14 cellular contexts compared by ENCODE assay signal in the genomic region with DNA sequence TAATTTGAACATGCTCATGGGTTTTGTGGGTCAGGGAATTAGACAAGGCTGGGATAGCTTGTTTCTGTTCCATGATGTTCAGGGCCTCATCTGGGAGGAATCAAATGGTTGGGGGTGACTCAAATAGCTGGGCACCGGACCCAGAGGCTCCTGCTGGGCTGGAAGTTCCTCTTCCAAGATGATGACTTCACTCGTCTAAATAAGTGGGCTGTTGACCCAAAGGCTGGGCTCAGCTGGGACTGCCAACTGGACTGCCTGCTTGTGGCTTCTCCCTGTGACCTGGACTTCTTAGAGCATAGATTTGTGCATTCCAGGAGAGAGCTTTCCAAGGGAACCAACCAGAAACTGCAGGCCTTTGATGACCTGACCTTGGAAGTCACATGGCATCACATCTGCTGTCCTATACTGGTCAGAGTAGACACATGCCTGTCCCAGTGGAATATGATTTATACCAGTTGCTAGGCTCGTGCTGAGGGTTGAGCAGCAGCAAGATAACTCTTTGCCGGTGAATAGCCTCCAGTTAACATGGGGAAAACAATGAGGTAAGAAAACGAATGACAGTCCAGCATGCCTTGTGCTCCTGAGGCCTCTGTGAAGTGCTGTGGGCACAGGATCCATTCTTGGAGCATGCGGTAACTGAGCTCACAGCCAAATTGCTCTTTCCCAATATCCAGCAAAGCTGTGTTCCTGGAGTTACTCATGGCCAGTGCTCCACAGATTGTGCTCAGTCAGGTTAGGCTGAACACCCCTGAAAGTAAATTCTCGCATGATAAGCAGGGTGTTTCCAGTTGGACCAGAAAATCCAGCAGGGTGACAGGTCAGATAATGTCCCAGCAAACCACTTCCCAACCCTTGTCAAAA.
DNase-seq lines count a peak whose midpoint lies in the region; ATAC-seq and TF ChIP-seq lines count a peak whose summit lies in the region.
"Had no signal": no experiment of that assay in that cellular context is flagged by ENCODE, and none has a peak within 500 bp of the region (broad histone marks: within the 10 kb centered on the region; RNA-seq: fewer than 3 reads in every experiment).

No MANE protein-coding gene starts in this region.

- no peak overlapping the region for H3K4me3 Mint-ChIP-seq in neural progenitor cell
- no peak overlapping the region for H3K4me3 Mint-ChIP-seq in activated CD8-positive, alpha-beta T cell treated with anti-CD3 and anti-CD28 coated beads for 36 hours
- H3K4me3 Mint-ChIP-seq: nephron had no signal

- POLR2A ChIA-PET in RWPE1 (lab: Yijun Ruan, JAX; ENCODE audit: low non-redundant PET): no interaction called here
- POLR2A ChIA-PET in activated CD8-positive, alpha-beta T cell treated with anti-CD3 and anti-CD28 coated beads for 36 hours (lab: Charles Lee): no interaction called here

- CTCF ChIA-PET in RWPE1 (lab: Yijun Ruan, JAX): interaction anchor here (0.6 kb wide), 2 partner anchors 127 to 203 kb away, joined by 3 read pairs; no protein-coding TSS in a partner anchor
- CTCF ChIA-PET in activated CD8-positive, alpha-beta T cell treated with anti-CD3 and anti-CD28 coated beads for 36 hours (lab: Charles Lee): no interaction called here

- peaks cover 1% of the 10 kb centered on the region for H3K27me3 Mint-ChIP-seq in neural progenitor cell (ENCODE audit: insufficient read depth, low read depth)
- H3K27me3 Mint-ChIP-seq in activated CD8-positive, alpha-beta T cell treated with anti-CD3 and anti-CD28 coated beads for 36 hours: peaks cover 4% of the 10 kb centered on the region

- no peak overlapping the region for H3K9ac ChIP-seq in neural progenitor cell

- no peak overlapping the region for H2AFZ ChIP-seq in neural progenitor cell (replicated peaks)

- H3K27ac ChIP-seq in epithelial cell of prostate: peak overlapping the region; percentile 67
- no peak overlapping the region for H3K27ac ChIP-seq in neural progenitor cell
- H3K27ac ChIP-seq in RWPE1: no peak overlapping the region

- H4K20me1 ChIP-seq in neural progenitor cell (ENCODE audit: low read depth): peaks cover 9% of the 10 kb centered on the region

- H3K27me3 ChIP-seq in neural progenitor cell: no peaks in the 10 kb centered on the region

- intact Hi-C loops in activated CD8-positive, alpha-beta T cell treated with anti-CD3 and anti-CD28 coated beads for 36 hours (cut with micrococcal nuclease): no loop called here

- no peak for ATAC-seq in HG02759 (IDR thresholded peaks at IDR 0.05; ENCODE audit: unreplicated experiment)
- ATAC-seq in activated CD8-positive, alpha-beta T cell treated with anti-CD3 and anti-CD28 coated beads for 36 hours: no peak
- ATAC-seq: Right ventricle myocardium inferior had no signal

- no peaks in the 10 kb centered on the region for H3K36me3 ChIP-seq in neural progenitor cell

- H3K4me3 ChIP-seq in AG09309 (ENCODE audit: control insufficient read depth, low read depth, low read length) (no peak overlapping the region), neural progenitor cell (no peak overlapping the region)

- H3K36me3 Mint-ChIP-seq in neural progenitor cell: no peaks in the 10 kb centered on the region
- no peaks in the 10 kb centered on the region for H3K36me3 Mint-ChIP-seq in activated CD8-positive, alpha-beta T cell treated with anti-CD3 and anti-CD28 coated beads for 36 hours (ENCODE audit: low read depth)

- H3K79me2 ChIP-seq in neural progenitor cell (ENCODE audit: low read depth): no peaks in the 10 kb centered on the region

- DNase-seq in AG09309 (ENCODE audit: low read depth): peak; percentile 69
- peak; percentile 81 for DNase-seq in M059J (ENCODE audit: low read depth)
- peak; percentile 60 for DNase-seq in epithelial cell of prostate (ENCODE audit: low read depth, low spot score)
- DNase-seq in neural progenitor cell (ENCODE audit: low spot score): no peak
- no peak for DNase-seq in SKM-1 treated with dmso at 0.1 percent for 144 hours (lab: John Stamatoyannopoulos, UW; ENCODE audit: unreplicated experiment)
- DNase-seq in RWPE1 (ENCODE audit: low spot score): no peak
- no peak for DNase-seq in activated CD8-positive, alpha-beta T cell treated with anti-CD3 and anti-CD28 coated beads for 36 hours
- DNase-seq: activated naive CD4-positive, alpha-beta T cell treated with anti-CD3 and anti-CD28 coated beads, Interleukin-2, amount 50 U/mL, for 16 hours; DMS153; NCI-H1436; NCI-H524 treated with DMSO at 0.1 percent for 48 hours had no signal

- peaks cover 5% of the 10 kb centered on the region for H3K4me1 Mint-ChIP-seq in neural progenitor cell
- H3K4me1 Mint-ChIP-seq in activated CD8-positive, alpha-beta T cell treated with anti-CD3 and anti-CD28 coated beads for 36 hours (ENCODE audit: low read depth): no peaks in the 10 kb centered on the region
- H3K4me1 Mint-ChIP-seq: nephron had no signal

- H3F3A ChIP-seq in neural progenitor cell (ENCODE audit: low read depth): peaks cover 1% of the 10 kb centered on the region

- peaks cover 7% of the 10 kb centered on the region for H3K4me1 ChIP-seq in neural progenitor cell

- TF ChIP-seq CTCF in AG09309 (IDR thresholded peaks at IDR 0.05; ENCODE audit: control insufficient read depth, insufficient read depth, low read depth, low read length, missing control alignments): no peak
- TF ChIP-seq CTCF in neural progenitor cell (IDR thresholded peaks at IDR 0.05): no peak
- no peak for TF ChIP-seq CTCF in RWPE1 (conservative IDR thresholded peaks at IDR 0.05; ENCODE audit: low read depth)
- TF ChIP-seq CTCF in activated CD8-positive, alpha-beta T cell treated with anti-CD3 and anti-CD28 coated beads for 36 hours (IDR thresholded peaks at IDR 0.05): no peak

- no peaks in the 10 kb centered on the region for H3K9me3 Mint-ChIP-seq in neural progenitor cell
- H3K9me3 Mint-ChIP-seq in activated CD8-positive, alpha-beta T cell treated with anti-CD3 and anti-CD28 coated beads for 36 hours: no peaks in the 10 kb centered on the region

- no peaks in the 10 kb centered on the region for H3K9me3 ChIP-seq in neural progenitor cell (ENCODE audit: low read depth)

- H3K4me2 ChIP-seq in neural progenitor cell: no peak overlapping the region

- peak overlapping the region; percentile 72 for H3K27ac Mint-ChIP-seq in neural progenitor cell
- no peak overlapping the region for H3K27ac Mint-ChIP-seq in activated CD8-positive, alpha-beta T cell treated with anti-CD3 and anti-CD28 coated beads for 36 hours
- H3K27ac Mint-ChIP-seq: nephron had no signal

Comparison
In these comparisons a context has a peak if more than half of its experiments do, and no peak if none do; other contexts are left out.
1. DNase-seq: peak in AG09309 (single experiment), M059J (single experiment) and epithelial cell of prostate (single experiment); none in neural progenitor cell (single experiment), SKM-1 treated with dmso at 0.1 percent for 144 hours (single experiment), RWPE1 (single experiment) and activated CD8-positive, alpha-beta T cell treated with anti-CD3 and anti-CD28 coated beads for 36 hours (single experiment).